16 cellular contexts compared by ENCODE assay signal in the genomic region with DNA sequence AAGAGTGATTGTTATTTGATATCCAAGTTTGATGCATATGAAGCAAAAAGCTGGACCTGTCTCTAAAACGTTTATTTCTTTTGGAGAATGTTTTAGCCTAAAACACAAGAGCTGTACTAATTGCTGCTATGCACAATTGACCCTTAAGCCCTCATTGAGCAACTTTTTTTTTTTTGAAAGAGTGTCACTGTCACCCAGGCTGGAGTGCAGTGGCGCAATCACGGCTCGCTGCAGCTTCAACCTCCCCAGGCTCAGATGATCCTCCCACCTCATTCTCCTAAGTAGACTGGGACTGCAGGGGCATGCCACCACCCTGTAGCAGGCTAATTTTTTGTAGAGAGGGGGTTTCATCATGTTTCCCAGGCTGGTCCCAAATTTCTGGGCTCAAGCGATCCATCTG.
"Had no signal": no experiment of that assay in that cellular context is flagged by ENCODE, and none has a peak within 500 bp of the region (broad histone marks: within the 10 kb centered on the region; RNA-seq: fewer than 3 reads in every experiment).

No MANE protein-coding gene starts in this region.

- H3K4me1 ChIP-seq: thyroid gland, uterus had no signal

- H3K9me3 ChIP-seq: neutrophil, thyroid gland, uterus had no signal

- H3K27ac ChIP-seq: cardiac muscle cell, neutrophil, skin epidermis, thyroid gland, uterus had no signal

- H3K4me3 ChIP-seq: cardiac muscle cell, skin epidermis, thyroid gland, uterus had no signal

- H3K36me3 ChIP-seq: uterus had no signal

- H3K27me3 ChIP-seq: cardiac muscle cell, neutrophil, thyroid gland, uterus had no signal

- ATAC-seq: activated T-helper 17 cell treated with anti-CD3 and anti-CD28 coated beads, Interleukin-2, amount 50 U/mL, for 72 hours; naive thymus-derived CD8-positive, alpha-beta T cell had no signal

- DNase-seq: activated CD4-positive, alpha-beta T cell treated with anti-CD3 and anti-CD28 coated beads, Interleukin-2, amount 50 U/mL, for 1 hour; activated CD4-positive, CD25-positive, alpha-beta regulatory T cell; activated naive CD4-positive, alpha-beta T cell treated with anti-CD3 and anti-CD28 coated beads, Interleukin-2, amount 10 ng/mL, durations not matched to agents 7 days and 5 days; activated T-cell treated with anti-CD3 and anti-CD28 coated beads for 4 hours; effector CD4-positive, alpha-beta T cell; hippocampal formation; kidney glomerular epithelial cell; mammary epithelial cell; naive thymus-derived CD8-positive, alpha-beta T cell; posterior cingulate gyrus; thyroid gland; uterus had no signal
